8 cellular contexts compared by ENCODE assay signal in the genomic region with DNA sequence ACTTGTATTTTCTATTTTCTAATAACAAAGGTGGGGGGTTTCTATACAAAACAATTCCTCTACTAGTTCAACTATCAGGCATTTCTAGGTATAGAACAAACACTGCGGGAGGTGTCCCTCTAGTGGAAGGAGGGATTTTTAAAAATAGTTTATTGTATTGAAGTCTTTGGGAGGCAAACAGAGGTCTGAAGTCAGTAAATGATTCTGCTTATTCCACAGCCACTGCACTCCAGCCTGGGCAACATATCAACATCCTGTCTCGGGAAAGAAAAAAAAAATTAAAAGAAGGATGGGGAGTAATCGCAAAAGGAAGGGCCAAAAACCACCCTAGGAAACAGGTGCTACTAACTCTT. TPM values are rescaled to one million over a fixed set of nuclear protein-coding genes. Genes with fewer than 3 reads are reported as not detected.
DNase-seq lines count a peak whose midpoint lies in the region; ATAC-seq, FAIRE-seq and TF ChIP-seq lines count a peak whose summit lies in the region.

No MANE protein-coding gene starts in this region.

- H3K27me3 ChIP-seq in MG63 (no peaks in the 10 kb centered on the region), SU-DHL-6 (ENCODE audit: low read length) (no peaks in the 10 kb centered on the region), endothelial cell of umbilical vein (ENCODE audit: control insufficient read depth in 2 of 2, insufficient read depth in 2 of 2, low read length in 2 of 2) (peaks cover 3% of the 10 kb centered on the region in 2 experiments), muscle layer of duodenum (ENCODE audit: low read depth, low read length) (no peaks in the 10 kb centered on the region)

- peak overlapping the region; percentile 81 for H3K4me3 ChIP-seq in MG63
- H3K4me3 ChIP-seq in SU-DHL-6 (ENCODE audit: insufficient read depth, low read length, poor library complexity, severe bottlenecking), result no peak overlapping the region
- peak overlapping the region in 1 of 3 experiments; percentile 28 for H3K4me3 ChIP-seq in endothelial cell of umbilical vein (replicated peaks in 1 of 3; ENCODE audit: insufficient read depth in 1 of 3, low read depth in 1 of 3, low read length in 3 of 3)
- H3K4me3 ChIP-seq in muscle layer of duodenum (ENCODE audit: low read depth in 1 of 2, low read length in 2 of 2), result peak overlapping the region; percentile 27 to 89

- H3K4me2 ChIP-seq in SU-DHL-6 (ENCODE audit: low read depth, low read length, poor library complexity, severe bottlenecking) (peak overlapping the region; percentile 47), endothelial cell of umbilical vein (ENCODE audit: insufficient read depth, low read length) (peak overlapping the region; percentile 67)

- POLR2A ChIA-PET in endothelial cell of umbilical vein (lab: Charles Lee), result interaction anchor here (0.6 to 0.8 kb wide), 3 partner anchors 124 to 386 kb away, joined by 3 to 4 read pairs (median 3); no protein-coding TSS in a partner anchor

- no peak for FAIRE-seq in endothelial cell of umbilical vein (lab: Jason Lieb, UNC)

- dilution Hi-C loops in endothelial cell of umbilical vein (cut with MboI; ENCODE audit: extremely low pct_ligation_motif_present, low sequenced_read_pairs), result no loop called here

- intact Hi-C loops in endothelial cell of umbilical vein (cut with micrococcal nuclease), result loop anchor here (1.0 kb wide), 2 partner anchors 53 to 366 kb away; no protein-coding TSS in a partner anchor

- DNase-seq in DMS79 (lab: John Stamatoyannopoulos, UW) (peak; percentile 25), MG63 (no peak), endothelial cell of umbilical vein (ENCODE audit: low read depth, low spot score) (no peak), activated gamma-delta T cell treated with Interleukin-2 at 50 U/mL for 16 hours (no peak)

- TF ChIP-seq CTCF in SU-DHL-6 (IDR thresholded peaks at IDR 0.05; ENCODE audit: insufficient read depth, low read length, poor library complexity, severe bottlenecking), result no peak
- TF ChIP-seq CTCF in endothelial cell of umbilical vein (IDR thresholded peaks at IDR 0.05; ENCODE audit: extremely low read depth in 1 of 2, insufficient read depth in 1 of 2, low read depth in 1 of 2, low read length in 2 of 2), result peak in 1 of 2 donors; percentile 18

- no peaks in the 10 kb centered on the region for H3K9me1 ChIP-seq in endothelial cell of umbilical vein (replicated peaks; ENCODE audit: control insufficient read depth, extremely low read depth, insufficient read depth, low read length)

- no peak for TF ChIP-seq POLR2A in endothelial cell of umbilical vein (IDR thresholded peaks at IDR 0.05; ENCODE audit: low read depth, low read length)

- H3K27ac ChIP-seq in SU-DHL-6 (ENCODE audit: low read depth, low read length), result no peak overlapping the region
- no peak overlapping the region for H3K27ac ChIP-seq in endothelial cell of umbilical vein (ENCODE audit: insufficient read depth, low read depth, low read length)
- no peak overlapping the region for H3K27ac ChIP-seq in muscle layer of duodenum (ENCODE audit: low read length)

- H3K36me3 ChIP-seq in MG63 (peaks cover 9% of the 10 kb centered on the region), SU-DHL-6 (ENCODE audit: low read length) (no peaks in the 10 kb centered on the region), endothelial cell of umbilical vein (ENCODE audit: control insufficient read depth in 2 of 2, extremely low read depth in 1 of 2, insufficient read depth in 2 of 2, low read length in 2 of 2) (peaks cover 0 to 2% of the 10 kb centered on the region in 2 experiments), muscle layer of duodenum (ENCODE audit: control insufficient read depth in 1 of 2, insufficient read depth in 2 of 2, low read length in 2 of 2) (peaks cover 0 to 4% of the 10 kb centered on the region in 2 donors)

- H4K20me1 ChIP-seq in SU-DHL-6 (ENCODE audit: low read depth, low read length) (no peaks in the 10 kb centered on the region), endothelial cell of umbilical vein (replicated peaks; ENCODE audit: control insufficient read depth, extremely low read depth, insufficient read depth, low read length) (no peaks in the 10 kb centered on the region)

- H3K9me3 ChIP-seq in MG63, result no peaks in the 10 kb centered on the region
- H3K9me3 ChIP-seq in SU-DHL-6 (ENCODE audit: insufficient read depth, low read length), result no peaks in the 10 kb centered on the region
- H3K9me3 ChIP-seq in endothelial cell of umbilical vein (replicated peaks; ENCODE audit: control insufficient read depth, insufficient read depth, low read length), result no peaks in the 10 kb centered on the region
- H3K9me3 ChIP-seq in muscle layer of duodenum (ENCODE audit: control insufficient read depth in 1 of 2, low read length in 2 of 2), result no peaks in the 10 kb centered on the region

- CTCF ChIA-PET in endothelial cell of umbilical vein (lab: Charles Lee), result interaction anchor here (0.7 to 2.8 kb wide), 33 partner anchors 11 to 1824 kb away, joined by 3 to 25 read pairs (median 5); a partner anchor contains a TSS

- peaks cover 10% of the 10 kb centered on the region for H3K4me1 ChIP-seq in endothelial cell of umbilical vein (ENCODE audit: control insufficient read depth, extremely low read depth, insufficient read depth, low read length)
- peaks cover 14 to 25% of the 10 kb centered on the region in 2 donors for H3K4me1 ChIP-seq in muscle layer of duodenum (ENCODE audit: control insufficient read depth in 1 of 2, insufficient read depth in 2 of 2, low read length in 2 of 2)

- no TSS peak for BruUV-seq in endothelial cell of umbilical vein (replicated peaks; lab: Mats Ljungman, UMichigan)

- H3K9ac ChIP-seq in SU-DHL-6 (ENCODE audit: low read length), result peak overlapping the region; percentile 35; the same call in 1 of the 2 replicates
- peak overlapping the region; percentile 39 for H3K9ac ChIP-seq in endothelial cell of umbilical vein (replicated peaks; ENCODE audit: extremely low read depth, insufficient read depth, low read length)

- no peaks in the 10 kb centered on the region for H3K9me2 ChIP-seq in SU-DHL-6 (replicated peaks; ENCODE audit: insufficient read depth, low read length)

- ATAC-seq in HG03565 (IDR thresholded peaks at IDR 0.05; ENCODE audit: unreplicated experiment), result no peak
- ATAC-seq in HG02885 (IDR thresholded peaks at IDR 0.05; ENCODE audit: poor library complexity, unreplicated experiment), result no peak

- H3K79me2 ChIP-seq in SU-DHL-6 (ENCODE audit: insufficient read depth, low read length), result peaks cover 9% of the 10 kb centered on the region; the same call in 1 of the 2 replicates
- peaks cover 11% of the 10 kb centered on the region for H3K79me2 ChIP-seq in endothelial cell of umbilical vein (ENCODE audit: control insufficient read depth, insufficient read depth, low read length)

- peaks cover 18% of the 10 kb centered on the region for H3F3A ChIP-seq in SU-DHL-6 (ENCODE audit: insufficient read depth)

- peak overlapping the region; percentile 44 for H2AFZ ChIP-seq in SU-DHL-6 (ENCODE audit: low read depth, low read length, severe bottlenecking)
- H2AFZ ChIP-seq in endothelial cell of umbilical vein (ENCODE audit: low read depth, low read length), result peak overlapping the region; percentile 65

TF ChIP-seq in endothelial cell of umbilical vein, 7 proteins besides CTCF, POLR2A, EP300 and RAD21:
- no peak for TF ChIP-seq GATA2 (IDR thresholded peaks at IDR 0.05; ENCODE audit: insufficient read depth, insufficient read length, low read depth, low read length)

RNA-seq across cellular contexts. Expression of a gene that starts 0.6 kb away (rescaled TPM):
- 4.8 and 12.4 TPM in 2 replicates for total RNA-seq in MG63 (2014; rRNA removed; shearing (Covaris generic); ENCODE audit: low replicate concordance)
- total RNA-seq in endothelial cell of umbilical vein, result 15.1 and 17.1 TPM in 2 replicates
- 3.0 and 4.9 TPM in 2 replicates for polyA plus RNA-seq in endothelial cell of umbilical vein
- 2.0 and 2.4 TPM in 2 replicates for polyA plus RNA-seq in endothelial cell of umbilical vein (2011; cell fraction: cytosol; rRNA removed)
- polyA plus RNA-seq in endothelial cell of umbilical vein (2011; cell fraction: nucleus; rRNA removed), result 3.4 and 5.5 TPM in 2 replicates
- polyA plus RNA-seq in endothelial cell of umbilical vein (2012), result 9.6 and 12.5 TPM in 2 replicates
- 16.2 and 25.2 TPM in 2 replicates for polyA minus RNA-seq in endothelial cell of umbilical vein
- 27.7 TPM for polyA minus RNA-seq in endothelial cell of umbilical vein (2011; cell fraction: cytosol; rRNA and poly(A)+ RNA removed)
- 8.7 and 13.6 TPM in 2 replicates for polyA minus RNA-seq in endothelial cell of umbilical vein (2011; cell fraction: nucleus; rRNA and poly(A)+ RNA removed)
